ENCODE assay signal across 12 cellular contexts in genomic region chr14:101875041-101875725, GRCh38.
DNase-seq lines count a peak whose midpoint lies in the region; ATAC-seq and TF ChIP-seq lines count a peak whose summit lies in the region.
"Had no signal": no experiment of that assay in that cellular context is flagged by ENCODE, and none has a peak within 500 bp of the region (broad histone marks: within the 10 kb centered on the region; RNA-seq: fewer than 3 reads in every experiment).

No MANE protein-coding gene starts in this region.

- H3K36me3 Mint-ChIP-seq in activated CD8-positive, alpha-beta memory T cell treated with anti-CD3 and anti-CD28 coated beads, Interleukin-2, amount 10 ng/mL, durations not matched to agents 7 days and 5 days: peaks cover 30% of the 10 kb centered on the region
- no peaks in the 10 kb centered on the region for H3K36me3 Mint-ChIP-seq in GM23338 (ENCODE audit: low read depth)

- H2AFZ ChIP-seq in OCI-LY1 (ENCODE audit: low read length): no peak overlapping the region
- no peak overlapping the region for H2AFZ ChIP-seq in GM23338
- H2AFZ ChIP-seq: GM23248 had no signal

- no peak for TF ChIP-seq POLR2A in stomach (IDR thresholded peaks at IDR 0.05)

- H3K4me3 Mint-ChIP-seq in activated CD8-positive, alpha-beta memory T cell treated with anti-CD3 and anti-CD28 coated beads, Interleukin-2, amount 10 ng/mL, durations not matched to agents 7 days and 5 days: peak overlapping the region; percentile 61
- no peak overlapping the region for H3K4me3 Mint-ChIP-seq in GM23338

- H3K4me1 ChIP-seq in OCI-LY1 (ENCODE audit: insufficient read depth, low read length, severe bottlenecking): peaks cover 66% of the 10 kb centered on the region
- H3K4me1 ChIP-seq in endocrine pancreas (ENCODE audit: control insufficient read depth, insufficient read depth, low read length): peaks cover 9% of the 10 kb centered on the region
- H3K4me1 ChIP-seq in stomach: peaks cover 16 to 77% (median 46%) of the 10 kb centered on the region in 4 donors
- no peaks in the 10 kb centered on the region for H3K4me1 ChIP-seq in GM23338 (ENCODE audit: insufficient read depth)
- H3K4me1 ChIP-seq: foreskin keratinocyte, prostate gland had no signal

- H3F3A ChIP-seq in OCI-LY1 (ENCODE audit: insufficient read depth, low read length) (peaks cover 13% of the 10 kb centered on the region; the same call in 1 of the 2 replicates), GM23338 (replicated peaks; ENCODE audit: low read depth) (no peaks in the 10 kb centered on the region)

- 68 to 88% (median 86%) methylated on average over 8 of the region's 8 CpGs for WGBS in stomach, 5 donors

- TF ChIP-seq CTCF in OCI-LY1 (IDR thresholded peaks at IDR 0.05; ENCODE audit: low read length) (no peak), stomach (IDR thresholded peaks at IDR 0.05) (no peak), GM23338 (conservative IDR thresholded peaks at IDR 0.05; ENCODE audit: low read depth in 2 of 2) (no peak)

- H3K27ac Mint-ChIP-seq in activated CD8-positive, alpha-beta memory T cell treated with anti-CD3 and anti-CD28 coated beads, Interleukin-2, amount 10 ng/mL, durations not matched to agents 7 days and 5 days: peak overlapping the region; percentile 71
- no peak overlapping the region for H3K27ac Mint-ChIP-seq in GM23338

- CTCF ChIA-PET in activated CD8-positive, alpha-beta memory T cell treated with anti-CD3 and anti-CD28 coated beads, Interleukin-2, amount 10 ng/mL, durations not matched to agents 7 days and 5 days (lab: Charles Lee): interaction anchor here (0.9 to 1.6 kb wide), 4 partner anchors 16 to 104 kb away, joined by 3 to 9 read pairs (median 4); no protein-coding TSS in a partner anchor

- H3K36me3 ChIP-seq in OCI-LY1 (ENCODE audit: insufficient read depth, low read length) (peaks cover 25% of the 10 kb centered on the region), endocrine pancreas (ENCODE audit: control insufficient read depth, insufficient read depth, low read length) (no peaks in the 10 kb centered on the region), stomach (peaks cover 0 to 11% (median 5%) of the 10 kb centered on the region in 4 donors), GM23338 (ENCODE audit: insufficient read depth) (no peaks in the 10 kb centered on the region)
- H3K36me3 ChIP-seq: prostate gland had no signal

- H3K9ac ChIP-seq in OCI-LY1 (ENCODE audit: low read length): peak overlapping the region; percentile 72
- no peak overlapping the region for H3K9ac ChIP-seq in endocrine pancreas (ENCODE audit: control insufficient read depth, insufficient read depth, low read length)
- H3K9ac ChIP-seq: GM23248 had no signal

- H3K4me3 ChIP-seq in OCI-LY1 (ENCODE audit: low read depth, low read length, poor library complexity, severe bottlenecking) (peak overlapping the region; percentile 52), endocrine pancreas (ENCODE audit: control insufficient read depth, insufficient read depth, low read length) (peak overlapping the region; percentile 10), stomach (no peak overlapping the region), GM23338 (no peak overlapping the region)
- H3K4me3 ChIP-seq: GM23248, prostate gland had no signal

- no peaks in the 10 kb centered on the region for H3K27me3 Mint-ChIP-seq in activated CD8-positive, alpha-beta memory T cell treated with anti-CD3 and anti-CD28 coated beads, Interleukin-2, amount 10 ng/mL, durations not matched to agents 7 days and 5 days
- H3K27me3 Mint-ChIP-seq in GM23338 (ENCODE audit: insufficient read depth, low read depth, poor library complexity): peaks cover 2% of the 10 kb centered on the region

- H3K79me2 ChIP-seq in OCI-LY1 (ENCODE audit: insufficient read depth, low read length): peaks cover 46% of the 10 kb centered on the region
- H3K79me2 ChIP-seq in GM23338 (replicated peaks; ENCODE audit: insufficient read depth): peaks cover 25% of the 10 kb centered on the region; the same call in 1 of the 2 replicates

- ATAC-seq in activated CD8-positive, alpha-beta memory T cell treated with anti-CD3 and anti-CD28 coated beads, Interleukin-2, amount 10 ng/mL, durations not matched to agents 7 days and 5 days: no peak
- ATAC-seq in HG02884 (IDR thresholded peaks at IDR 0.05; ENCODE audit: unreplicated experiment): no peak
- ATAC-seq in GM23338: no peak
- ATAC-seq: foreskin keratinocyte had no signal

- no peaks in the 10 kb centered on the region for H3K9me3 Mint-ChIP-seq in activated CD8-positive, alpha-beta memory T cell treated with anti-CD3 and anti-CD28 coated beads, Interleukin-2, amount 10 ng/mL, durations not matched to agents 7 days and 5 days (ENCODE audit: low read depth)
- H3K9me3 Mint-ChIP-seq in GM23338: no peaks in the 10 kb centered on the region

- intact Hi-C loops in stomach (cut with DNase I; ENCODE audit: low total_unique reads): no loop called here

- H3K9me2 ChIP-seq in OCI-LY1 (ENCODE audit: low read depth, low read length) (no peaks in the 10 kb centered on the region), GM23338 (ENCODE audit: insufficient read depth) (no peaks in the 10 kb centered on the region)

- peaks cover 78% of the 10 kb centered on the region for H3K4me1 Mint-ChIP-seq in activated CD8-positive, alpha-beta memory T cell treated with anti-CD3 and anti-CD28 coated beads, Interleukin-2, amount 10 ng/mL, durations not matched to agents 7 days and 5 days
- no peaks in the 10 kb centered on the region for H3K4me1 Mint-ChIP-seq in GM23338

- H3K27ac ChIP-seq in OCI-LY1 (ENCODE audit: low read depth, low read length, poor library complexity, severe bottlenecking) (peak overlapping the region; percentile 99), stomach (peak overlapping the region in 3 of 5 donors; percentile 24 to 67 (median 64)), GM23338 (ENCODE audit: low read depth) (no peak overlapping the region)
- H3K27ac ChIP-seq: foreskin keratinocyte, GM23248, prostate gland had no signal

- TF ChIP-seq EP300 in stomach (IDR thresholded peaks at IDR 0.05): no peak

- H3K4me2 ChIP-seq in OCI-LY1 (ENCODE audit: low read length) (peak overlapping the region; percentile 91), GM23338 (no peak overlapping the region)

- no peaks in the 10 kb centered on the region for H3K9me3 ChIP-seq in OCI-LY1 (ENCODE audit: low read length)
- H3K9me3 ChIP-seq in endocrine pancreas (ENCODE audit: control insufficient read depth, low read length): no peaks in the 10 kb centered on the region
- no peaks in the 10 kb centered on the region for H3K9me3 ChIP-seq in stomach
- H3K9me3 ChIP-seq: prostate gland had no signal

- DNase-seq in activated CD8-positive, alpha-beta memory T cell treated with anti-CD3 and anti-CD28 coated beads, Interleukin-2, amount 10 ng/mL, durations not matched to agents 7 days and 5 days: no peak
- no peak for DNase-seq in activated CD8-positive, alpha-beta memory T cell treated with anti-CD3 and anti-CD28 coated beads for 24 hours
- DNase-seq in stomach: no peak
- no peak for DNase-seq in EL
- no peak for DNase-seq in GM23338 (ENCODE audit: low spot score)
- DNase-seq: foreskin keratinocyte, NCI-H774 had no signal

- H4K20me1 ChIP-seq in OCI-LY1 (ENCODE audit: insufficient read depth, low read length) (no peaks in the 10 kb centered on the region), GM23338 (replicated peaks; ENCODE audit: insufficient read depth) (peaks cover 34% of the 10 kb centered on the region)

- H3K27me3 ChIP-seq in OCI-LY1 (ENCODE audit: insufficient read depth, low read length): no peaks in the 10 kb centered on the region
- no peaks in the 10 kb centered on the region for H3K27me3 ChIP-seq in endocrine pancreas (ENCODE audit: control insufficient read depth, insufficient read depth, low read length)
- H3K27me3 ChIP-seq in stomach: no peaks in the 10 kb centered on the region
- H3K27me3 ChIP-seq in GM23338 (ENCODE audit: insufficient read depth): no peaks in the 10 kb centered on the region
- H3K27me3 ChIP-seq: foreskin keratinocyte had no signal

TF ChIP-seq in GM23338, 12 proteins besides CTCF, POLR2A, EP300 and RAD21 (continues in another document):
- no peak for TF ChIP-seq STAT1 (IDR thresholded peaks at IDR 0.05; ENCODE audit: unreplicated experiment)

Comparison
In these comparisons a context has a peak if more than half of its experiments do, and no peak if none do; other contexts are left out.
1. H3K4me3 ChIP-seq: peak in OCI-LY1 (single experiment) and endocrine pancreas (single experiment); none in stomach (0 of 4) and GM23338 (single experiment).